9 cellular contexts compared by ENCODE assay signal in genomic region chr12:45235087-45236025, GRCh38. TPM values are rescaled to one million over a fixed set of nuclear protein-coding genes. Genes with fewer than 3 reads are reported as not detected.
A peak's percentile ranks its signal among the peaks of the same experiment; 100 is the strongest.
DNase-seq lines count a peak whose midpoint lies in the region; ATAC-seq and TF ChIP-seq lines count a peak whose summit lies in the region.
"Had no signal": no experiment of that assay in that cellular context is flagged by ENCODE, and none has a peak within 500 bp of the region (broad histone marks: within the 10 kb centered on the region; RNA-seq: fewer than 3 reads in every experiment).

No MANE protein-coding gene starts in this region.

- H3K4me1 Mint-ChIP-seq in MCF 10A (ENCODE audit: insufficient read depth, unreplicated experiment), result peaks cover 36% of the 10 kb centered on the region

- no peaks in the 10 kb centered on the region for H3K9me3 ChIP-seq in IMR-90 (ENCODE audit: control insufficient read depth, insufficient read depth, low read length)
- no peaks in the 10 kb centered on the region for H3K9me3 ChIP-seq in liver (ENCODE audit: control insufficient read depth in 4 of 4, low read length in 3 of 4)
- no peaks in the 10 kb centered on the region for H3K9me3 ChIP-seq in upper lobe of left lung

- peak in 1 of 4 donors; percentile 28 for TF ChIP-seq EP300 in upper lobe of left lung (IDR thresholded peaks at IDR 0.05)

- H4K91ac ChIP-seq in IMR-90 (ENCODE audit: insufficient read depth, low read depth, low read length), result peak overlapping the region; percentile 94

- peak overlapping the region; percentile 88 for H2AK5ac ChIP-seq in IMR-90 (ENCODE audit: low read depth, low read length)

- H3K27me3 ChIP-seq in IMR-90 (ENCODE audit: control insufficient read depth, insufficient read depth, low read length) (no peaks in the 10 kb centered on the region), liver (ENCODE audit: control insufficient read depth in 4 of 4, insufficient read depth in 4 of 4, low read length in 3 of 4) (no peaks in the 10 kb centered on the region), upper lobe of left lung (no peaks in the 10 kb centered on the region)

- ATAC-seq in IMR-90 (ENCODE audit: low read depth), result peak; percentile 19
- peak; percentile 47 to 81 for ATAC-seq in upper lobe of left lung (ENCODE audit: low FRiP score in 2 of 2)

- TF ChIP-seq POLR2A in IMR-90 (IDR thresholded peaks at IDR 0.05; ENCODE audit: low read depth, low read length) (no peak; the same call in 1 of the 2 replicates), upper lobe of left lung (IDR thresholded peaks at IDR 0.05) (no peak)

- H4K5ac ChIP-seq in IMR-90 (ENCODE audit: low read depth, low read length), result peak overlapping the region; percentile 43

- TF ChIP-seq CTCF in IMR-90 (conservative IDR thresholded peaks at IDR 0.05; ENCODE audit: low read depth, low read length), result no peak
- no peak for TF ChIP-seq CTCF in MCF 10A (IDR thresholded peaks at IDR 0.05; ENCODE audit: unreplicated experiment)
- TF ChIP-seq CTCF in liver (IDR thresholded peaks at IDR 0.05; ENCODE audit: low read depth, low read length, missing input control), result no peak
- TF ChIP-seq CTCF in upper lobe of left lung (IDR thresholded peaks at IDR 0.05), result no peak

- peak overlapping the region; percentile 96 for H2BK5ac ChIP-seq in IMR-90 (ENCODE audit: low read depth, low read length, poor library complexity, severe bottlenecking)

- no peaks in the 10 kb centered on the region for H3K36me3 ChIP-seq in IMR-90 (ENCODE audit: control insufficient read depth, insufficient read depth, low read length)
- H3K36me3 ChIP-seq in liver (ENCODE audit: control insufficient read depth in 4 of 4, insufficient read depth in 3 of 4, low read depth in 1 of 4, low read length in 3 of 4), result no peaks in the 10 kb centered on the region
- no peaks in the 10 kb centered on the region for H3K36me3 ChIP-seq in upper lobe of left lung

- H3K4me2 ChIP-seq in IMR-90 (ENCODE audit: low read depth, low read length), result peak overlapping the region; percentile 63

- no peaks in the 10 kb centered on the region for H3K27me3 Mint-ChIP-seq in MCF 10A (ENCODE audit: insufficient read depth, unreplicated experiment)
- H3K27me3 Mint-ChIP-seq: naive B cell had no signal

- H2AFZ ChIP-seq in IMR-90 (replicated peaks; ENCODE audit: low read length, poor library complexity), result peak overlapping the region; percentile 4

- peak overlapping the region; percentile 90 for H3K56ac ChIP-seq in IMR-90 (ENCODE audit: extremely low read depth, insufficient read depth, low read length)

- DNase-seq in GM03348 (ENCODE audit: low spot score), result peak; percentile 51
- peak; percentile 69 for DNase-seq in IMR-90
- DNase-seq in MCF 10A (ENCODE audit: unreplicated experiment), result peak; percentile 86
- peak in 1 of 2 donors; percentile 45 for DNase-seq in upper lobe of left lung
- no peak for DNase-seq in NCI-H128 (lab: John Stamatoyannopoulos, UW; ENCODE audit: unreplicated experiment)
- DNase-seq in NCI-H510A (lab: John Stamatoyannopoulos, UW), result no peak
- no peak for DNase-seq in NCI-H1105 (lab: John Stamatoyannopoulos, UW)
- DNase-seq: naive B cell had no signal

- in situ Hi-C loops in IMR-90 (cut with MboI; ENCODE audit: low sequenced_read_pairs), result no loop called here

- peak overlapping the region; percentile 77 for H3K27ac Mint-ChIP-seq in MCF 10A (ENCODE audit: low read depth, unreplicated experiment)

- peak overlapping the region; percentile 93 for H3K18ac ChIP-seq in IMR-90 (ENCODE audit: low read depth, low read length)

- WGBS in IMR-90 (ENCODE audit: extremely low coverage in 2 of 2, insufficient read length in 1 of 2), 2 experiments, result 40% methylated on average over 1 of the region's 4 CpGs; no CpG with 5 or more reads in 1 of the 2 experiments
- 86% methylated on average over 4 of the region's 4 CpGs for WGBS in liver
- WGBS in upper lobe of left lung, 2 donors, result 57 to 61% methylated on average over 4 of the region's 4 CpGs

- H3K27ac ChIP-seq in IMR-90 (ENCODE audit: insufficient read depth, low read length) (peak overlapping the region; percentile 88), liver (ENCODE audit: low read depth in 1 of 2, low read length in 2 of 2) (peak overlapping the region; percentile 70 to 79), upper lobe of left lung (peak overlapping the region; percentile 75 to 90 (median 82))

- POLR2A ChIA-PET in IMR-90 (lab: Charles Lee; ENCODE audit: unreplicated experiment) (interaction anchor here (0.6 kb wide), 1 partner anchor 25 kb away, joined by 3 read pairs; no protein-coding TSS in a partner anchor), MCF 10A (lab: Yijun Ruan, JAX) (interaction anchor here (0.6 to 5.9 kb wide), 17 partner anchors 10 to 1429 kb away, joined by 3 to 192 read pairs (median 4); partner anchors contain the start of genes ANO6 and TWF1)

- TF ChIP-seq RAD21 in IMR-90 (IDR thresholded peaks at IDR 0.05; ENCODE audit: low read length), result no peak
- no peak for TF ChIP-seq RAD21 in liver (IDR thresholded peaks at IDR 0.05)

- peak overlapping the region; percentile 93 for H2BK20ac ChIP-seq in IMR-90 (ENCODE audit: low read depth, low read length)

- H4K20me1 ChIP-seq in IMR-90 (ENCODE audit: insufficient read depth, low read length), result peaks cover 11% of the 10 kb centered on the region; the same call in 1 of the 2 replicates

- no TSS peak for BruUV-seq in IMR-90 (replicated peaks; lab: Mats Ljungman, UMichigan)
- BruUV-seq in MCF 10A (replicated peaks; lab: Mats Ljungman, UMichigan), result no TSS peak

- H3K9me1 ChIP-seq in IMR-90 (ENCODE audit: insufficient read depth, low read length), result peaks cover 13% of the 10 kb centered on the region

- H3K4me3 Mint-ChIP-seq in MCF 10A (ENCODE audit: unreplicated experiment), result peak overlapping the region; percentile 46
- H3K4me3 Mint-ChIP-seq: naive B cell had no signal

- H4K8ac ChIP-seq in IMR-90 (ENCODE audit: low read depth in 2 of 2, low read length in 2 of 2), result peak overlapping the region; percentile 73 to 76

- H3K9ac ChIP-seq in IMR-90 (ENCODE audit: low read depth, low read length) (peak overlapping the region; percentile 70), liver (ENCODE audit: low read depth in 1 of 2, low read length in 2 of 2) (peak overlapping the region in 1 of 2 donors; percentile 12)

- H2BK120ac ChIP-seq in IMR-90 (ENCODE audit: low read depth, low read length), result peak overlapping the region; percentile 96

- H2AK9ac ChIP-seq in IMR-90 (replicated peaks; ENCODE audit: low read depth, low read length, poor library complexity), result no peak overlapping the region

- intact Hi-C loops in IMR-90 (cut with micrococcal nuclease) (no loop called here), MCF 10A (cut with micrococcal nuclease) (loop anchor here (2.0 kb wide), 1 partner anchor 33 kb away; no protein-coding TSS in a partner anchor)

- dilution Hi-C loops in IMR-90 (cut with HindIII; ENCODE audit: low sequenced_read_pairs, unreplicated experiment), result no loop called here

- H3K79me1 ChIP-seq in IMR-90 (ENCODE audit: low read depth in 1 of 2, low read length in 2 of 2), result peaks cover 21 to 42% of the 10 kb centered on the region in 2 experiments

- no peaks in the 10 kb centered on the region for H3K36me3 Mint-ChIP-seq in MCF 10A (ENCODE audit: insufficient read depth, unreplicated experiment)
- H3K36me3 Mint-ChIP-seq: naive B cell had no signal

- peak overlapping the region; percentile 88 for H3K14ac ChIP-seq in IMR-90 (replicated peaks; ENCODE audit: low read depth, low read length)

- CTCF ChIA-PET in IMR-90 (lab: Yijun Ruan, JAX), result interaction anchor here (0.5 to 0.9 kb wide), 5 partner anchors 13 to 736 kb away, joined by 3 to 4 read pairs (median 3); no protein-coding TSS in a partner anchor
- CTCF ChIA-PET in MCF 10A (lab: Yijun Ruan, JAX), result interaction anchor here (0.6 to 4.7 kb wide), 7 partner anchors 15 to 1123 kb away, joined by 3 to 22 read pairs (median 4); partner anchors contain the start of gene ANO6

- peak overlapping the region; percentile 95 for H3K23ac ChIP-seq in IMR-90 (ENCODE audit: low read depth, low read length)

- peak overlapping the region; percentile 95 for H2BK15ac ChIP-seq in IMR-90 (ENCODE audit: low read depth, low read length)

- peak overlapping the region; percentile 97 for H3K4ac ChIP-seq in IMR-90 (ENCODE audit: low read depth, low read length)

- H3K4me1 ChIP-seq in IMR-90 (ENCODE audit: control insufficient read depth, insufficient read depth, low read length), result peaks cover 19% of the 10 kb centered on the region
- peaks cover 6 to 14% (median 9%) of the 10 kb centered on the region in 4 donors for H3K4me1 ChIP-seq in liver (ENCODE audit: control insufficient read depth in 4 of 4, insufficient read depth in 4 of 4, low read length in 3 of 4)
- H3K4me1 ChIP-seq in upper lobe of left lung, result peaks cover 41 to 53% (median 47%) of the 10 kb centered on the region in 4 donors

- H3K9me3 Mint-ChIP-seq in MCF 10A (ENCODE audit: unreplicated experiment), result no peaks in the 10 kb centered on the region

- H3K4me3 ChIP-seq in IMR-90 (ENCODE audit: insufficient read depth, low read depth, low read length), result no peak overlapping the region
- H3K4me3 ChIP-seq in liver (ENCODE audit: low read depth in 1 of 3, low read length in 3 of 3), result no peak overlapping the region
- no peak overlapping the region for H3K4me3 ChIP-seq in upper lobe of left lung

TF ChIP-seq in IMR-90, 13 proteins besides CTCF, POLR2A, EP300 and RAD21 (continues in another document):
- no peak for TF ChIP-seq BHLHE40 (IDR thresholded peaks at IDR 0.05; ENCODE audit: low read depth, low read length)

TF ChIP-seq in liver, 16 proteins besides CTCF, POLR2A, EP300 and RAD21:
- TF ChIP-seq FOXA1 (IDR thresholded peaks at IDR 0.05) (no peak), HNF4A (conservative IDR thresholded peaks at IDR 0.05) (peak; percentile 56 to 81)

RNA-seq across cellular contexts. Expression of gene ANO6, which starts 19.5 kb away (rescaled TPM):
- total RNA-seq in IMR-90 (2012; rRNA removed) (41.0 and 46.7 TPM in 2 replicates), MCF 10A (2022) (25.4 and 31.8 TPM in 2 replicates), liver (10 to 100 TPM; 36.8 to 52.3 TPM), upper lobe of left lung (10 to 100 TPM; 26.2 to 83.7 (median 57.9) TPM)
- polyA plus RNA-seq in IMR-90 (2012; rRNA removed) (18.1 and 21.6 TPM in 2 replicates), liver (10 to 100 TPM; 18.6 to 21.5 TPM)
- polyA plus RNA-seq in IMR-90 (2012; cell fraction: cytosol; rRNA removed), result 6.1 and 6.7 TPM in 2 replicates
- polyA plus RNA-seq in IMR-90 (2012; cell fraction: nucleus; rRNA removed; ENCODE audit: low replicate concordance), result 2.8 and 17.3 TPM in 2 replicates

Comparison
In these comparisons a context has a peak if more than half of its experiments do, and no peak if none do; other contexts are left out.
1. DNase-seq: peak in GM03348 (single experiment), IMR-90 (single experiment) and MCF 10A (single experiment); none in NCI-H128 (single experiment), NCI-H510A (single experiment) and NCI-H1105 (single experiment).
2. Peak in every context shown above with its lines, with median percentiles within 50 percentile points of each other: H3K27ac ChIP-seq.